Comparison of ENCODE assay signal across 34 cellular contexts in the genomic region with DNA sequence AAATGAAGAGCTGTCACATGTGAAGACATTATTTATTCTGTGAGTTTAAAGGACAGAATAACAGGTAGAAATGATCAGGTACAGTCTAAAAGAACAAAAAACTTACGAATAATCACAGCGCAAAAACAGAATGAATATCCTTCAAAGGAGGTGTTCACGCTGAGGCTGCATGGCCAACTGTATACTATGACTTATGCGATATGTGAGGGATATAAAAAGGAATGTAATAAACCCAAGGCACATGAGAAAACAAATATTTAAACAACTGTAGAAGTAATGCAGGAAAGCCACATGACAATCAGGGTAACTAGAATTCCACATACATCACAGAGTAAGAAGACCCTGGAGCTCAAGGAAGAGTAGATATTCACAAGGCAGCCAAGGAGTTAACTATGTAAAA.
"Had no signal": no experiment of that assay in that cellular context is flagged by ENCODE, and none has a peak within 500 bp of the region (broad histone marks: within the 10 kb centered on the region; RNA-seq: fewer than 3 reads in every experiment).

No MANE protein-coding gene starts in this region.

- H3K27me3 Mint-ChIP-seq: activated B cell treated with CpG ODN at 0.5 μM for 24 hours; activated CD8-positive, alpha-beta T cell treated with anti-CD3 and anti-CD28 coated beads for 36 hours; activated naive CD4-positive, alpha-beta T cell treated with anti-CD3 and anti-CD28 coated beads, Interleukin-2, amount 10 ng/mL, durations not matched to agents 7 days and 5 days; activated naive CD8-positive, alpha-beta T cell treated with anti-CD3 and anti-CD28 coated beads for 36 hours; activated naive CD8-positive, alpha-beta T cell treated with anti-CD3 and anti-CD28 coated beads, Interleukin-2, amount 50 U/mL, for 24 hours; effector memory CD8-positive, alpha-beta T cell; T-cell had no signal

- H3K9me3 Mint-ChIP-seq: activated B cell treated with CpG ODN at 0.5 μM for 24 hours; activated CD8-positive, alpha-beta T cell treated with anti-CD3 and anti-CD28 coated beads for 36 hours; activated naive CD4-positive, alpha-beta T cell treated with anti-CD3 and anti-CD28 coated beads, Interleukin-2, amount 10 ng/mL, durations not matched to agents 7 days and 5 days; activated naive CD8-positive, alpha-beta T cell treated with anti-CD3 and anti-CD28 coated beads for 36 hours; effector memory CD8-positive, alpha-beta T cell; T-cell; T-helper 1 cell treated with Interleukin-12 subunit alpha and Interleukin-12 subunit beta and Interleukin-4 antibody, amounts not matched to agents 30 μg/mL and 1 μg/mL, for 36 hours; T-helper 2 cell treated with Interferon-gamma antibody and Interleukin-4, amounts not matched to agents 5 μg/mL and 100 μg/mL, for 36 hours had no signal

- ATAC-seq: activated CD4-positive, CD25-positive, alpha-beta regulatory T cell treated with anti-CD3 and anti-CD28 coated beads, Interleukin-2, amount 50 U/mL, for 24 hours; activated CD8-positive, alpha-beta T cell treated with anti-CD3 and anti-CD28 coated beads for 36 hours; activated naive CD8-positive, alpha-beta T cell treated with anti-CD3 and anti-CD28 coated beads, Interleukin-2, amount 50 U/mL, for 24 hours; body of pancreas; effector memory CD8-positive, alpha-beta T cell; foreskin keratinocyte; gastrocnemius medialis; heart left ventricle; T-cell had no signal

- H3K4me3 ChIP-seq: adrenal gland, body of pancreas, esophagus muscularis mucosa, gastrocnemius medialis, heart left ventricle had no signal

- H3K9me3 ChIP-seq: body of pancreas, esophagus muscularis mucosa, gastrocnemius medialis had no signal

- H3K4me1 Mint-ChIP-seq: activated B cell treated with CpG ODN at 0.5 μM for 24 hours; activated naive CD4-positive, alpha-beta T cell treated with anti-CD3 and anti-CD28 coated beads, Interleukin-2, amount 10 ng/mL, durations not matched to agents 7 days and 5 days; activated naive CD8-positive, alpha-beta T cell treated with anti-CD3 and anti-CD28 coated beads for 36 hours; activated naive CD8-positive, alpha-beta T cell treated with anti-CD3 and anti-CD28 coated beads, Interleukin-2, amount 50 U/mL, for 24 hours; T-cell had no signal

- H3K27ac Mint-ChIP-seq: activated B cell treated with CpG ODN at 0.5 μM for 24 hours; activated CD8-positive, alpha-beta T cell treated with anti-CD3 and anti-CD28 coated beads for 36 hours; activated naive CD4-positive, alpha-beta T cell treated with anti-CD3 and anti-CD28 coated beads, Interleukin-2, amount 10 ng/mL, durations not matched to agents 7 days and 5 days; activated naive CD8-positive, alpha-beta T cell treated with anti-CD3 and anti-CD28 coated beads for 36 hours; activated naive CD8-positive, alpha-beta T cell treated with anti-CD3 and anti-CD28 coated beads, Interleukin-2, amount 50 U/mL, for 24 hours; effector memory CD8-positive, alpha-beta T cell; T-cell; T-helper 1 cell treated with Interleukin-12 subunit alpha and Interleukin-12 subunit beta and Interleukin-4 antibody, amounts not matched to agents 30 μg/mL and 1 μg/mL, for 36 hours; T-helper 2 cell treated with Interferon-gamma antibody and Interleukin-4, amounts not matched to agents 5 μg/mL and 100 μg/mL, for 36 hours had no signal

- H3K4me1 ChIP-seq: esophagus muscularis mucosa, foreskin keratinocyte, gastrocnemius medialis, heart left ventricle had no signal

- H3K4me3 Mint-ChIP-seq: activated B cell treated with CpG ODN at 0.5 μM for 24 hours; activated CD8-positive, alpha-beta T cell treated with anti-CD3 and anti-CD28 coated beads for 36 hours; activated naive CD4-positive, alpha-beta T cell treated with anti-CD3 and anti-CD28 coated beads, Interleukin-2, amount 10 ng/mL, durations not matched to agents 7 days and 5 days; activated naive CD8-positive, alpha-beta T cell treated with anti-CD3 and anti-CD28 coated beads for 36 hours; activated naive CD8-positive, alpha-beta T cell treated with anti-CD3 and anti-CD28 coated beads, Interleukin-2, amount 50 U/mL, for 24 hours; effector memory CD8-positive, alpha-beta T cell; T-cell; T-helper 1 cell treated with Interleukin-12 subunit alpha and Interleukin-12 subunit beta and Interleukin-4 antibody, amounts not matched to agents 30 μg/mL and 1 μg/mL, for 36 hours; T-helper 2 cell treated with Interferon-gamma antibody and Interleukin-4, amounts not matched to agents 5 μg/mL and 100 μg/mL, for 36 hours had no signal

- DNase-seq: activated B cell treated with CpG ODN at 0.5 μM for 24 hours; activated CD4-positive, alpha-beta T cell treated with anti-CD3 and anti-CD28 coated beads for 48 hours; activated CD4-positive, alpha-beta T cell treated with anti-CD3 and anti-CD28 coated beads, Interleukin-2, amount 50 U/mL, for 1 hour; activated CD4-positive, alpha-beta T cell treated with anti-CD3 and anti-CD28 coated beads, Interleukin-2, amount 50 U/mL, for 48 hours; activated CD8-positive, alpha-beta memory T cell treated with anti-CD3 and anti-CD28 coated beads for 24 hours; activated CD8-positive, alpha-beta T cell treated with anti-CD3 and anti-CD28 coated beads for 36 hours; activated gamma-delta T cell; activated naive CD4-positive, alpha-beta T cell; activated naive CD4-positive, alpha-beta T cell treated with anti-CD3 and anti-CD28 coated beads, Interleukin-2, amount 10 ng/mL, durations not matched to agents 7 days and 5 days; activated naive CD8-positive, alpha-beta T cell treated with anti-CD3 and anti-CD28 coated beads for 36 hours; activated naive CD8-positive, alpha-beta T cell treated with anti-CD3 and anti-CD28 coated beads, Interleukin-2, amount 50 U/mL, for 24 hours; activated T-cell treated with anti-CD3 and anti-CD28 coated beads, Interleukin-2, amount 50 U/mL, for 1 hour; activated T-cell treated with anti-CD3 and anti-CD28 coated beads, Interleukin-2, amount 50 U/mL, for 48 hours; adrenal gland; amygdala; aorta; body of pancreas; caudate nucleus; cortex of kidney; dermis blood vessel endothelial cell; effector CD4-positive, alpha-beta T cell; effector memory CD8-positive, alpha-beta T cell; erythroblast; foreskin keratinocyte; gastrocnemius medialis; glutamatergic neuron; heart left ventricle; T-cell; T1000; WERI-Rb-1 had no signal

- H3K36me3 ChIP-seq: adrenal gland, WERI-Rb-1 had no signal
